In the genomic region with DNA sequence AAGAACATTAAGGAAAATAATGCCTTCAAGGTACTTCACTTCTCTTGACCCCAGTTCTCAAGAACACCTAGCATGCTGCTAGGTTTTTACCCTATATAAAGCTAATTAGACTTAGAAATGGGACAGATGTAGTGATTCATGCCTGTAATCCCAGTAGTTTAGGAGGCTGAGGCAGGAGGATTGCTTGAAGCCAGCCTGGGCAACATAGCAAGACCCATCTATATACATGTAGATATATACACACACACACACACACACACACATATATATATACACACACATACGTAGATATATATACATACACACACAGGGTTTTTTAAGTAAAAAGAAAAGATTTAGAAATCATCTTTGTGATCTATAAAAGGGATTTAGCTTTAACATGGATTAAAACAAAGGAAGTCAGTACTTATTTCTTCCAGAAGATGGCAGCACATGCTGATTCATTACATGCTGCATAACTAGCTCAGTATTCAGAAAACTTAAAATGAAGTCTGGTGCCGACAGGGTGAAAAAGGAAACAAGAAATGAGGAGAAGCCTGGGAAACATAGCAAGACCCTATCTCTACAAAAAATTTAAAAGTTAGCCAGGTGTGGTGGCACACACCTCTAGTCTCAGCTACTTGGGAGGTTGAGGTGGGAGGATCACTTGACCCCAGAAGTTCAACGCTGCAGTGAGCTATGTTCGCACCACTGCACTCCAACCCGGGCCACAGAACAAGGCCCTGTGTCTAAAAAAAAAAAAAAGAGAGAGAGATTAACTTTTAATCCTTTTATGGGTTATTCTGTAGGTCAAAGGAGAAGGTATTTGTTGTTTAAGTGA, we compare ENCODE assay signal across 8 cellular contexts. TPM values are rescaled to one million over a fixed set of nuclear protein-coding genes. Genes with fewer than 3 reads are reported as not detected.
DNase-seq lines count a peak whose midpoint lies in the region; ATAC-seq and TF ChIP-seq lines count a peak whose summit lies in the region.

No MANE protein-coding gene starts in this region.

- peaks cover 23% of the 10 kb centered on the region for H3K36me3 ChIP-seq in neutrophil

- ATAC-seq in GM18511 (IDR thresholded peaks at IDR 0.05; ENCODE audit: unreplicated experiment) = no peak

- H3K4me1 ChIP-seq in neutrophil (ENCODE audit: control insufficient read depth in 1 of 2, insufficient read depth in 1 of 2, low read depth in 1 of 2, low read length in 1 of 2) = peaks cover 3 to 4% of the 10 kb centered on the region in 2 experiments

- no peaks in the 10 kb centered on the region for H3K27me3 ChIP-seq in neutrophil

- no peak overlapping the region for H3K27ac ChIP-seq in neutrophil

- H3K9me3 ChIP-seq in neutrophil = no peaks in the 10 kb centered on the region

- 0 out of 2 replicates have a peak, but pooled peaks have one; percentile 16 for TF ChIP-seq CTCF in WI38 (IDR thresholded peaks at IDR 0.05; ENCODE audit: low read depth, low read length)
- TF ChIP-seq CTCF in fibroblast of the aortic adventitia (IDR thresholded peaks at IDR 0.05; ENCODE audit: insufficient read depth, low read length) = peak; percentile 67
- TF ChIP-seq CTCF in neutrophil (IDR thresholded peaks at IDR 0.05) = peak; percentile 73

- DNase-seq in AG08396 (ENCODE audit: low spot score) (peak; percentile 42), GDM1 (lab: John Stamatoyannopoulos, UW) (peak; percentile 2), NCI-H146 treated with DMSO at 0.1 percent for 48 hours (lab: John Stamatoyannopoulos, UW; ENCODE audit: unreplicated experiment) (peak; percentile 40), fibroblast of the aortic adventitia (ENCODE audit: low read depth) (peak; percentile 83), UCSD-AML1 (lab: John Stamatoyannopoulos, UW; ENCODE audit: unreplicated experiment) (no peak)

- H3K4me3 ChIP-seq in WI38 (ENCODE audit: low read depth, low read length) (no peak overlapping the region), fibroblast of the aortic adventitia (ENCODE audit: low read depth, low read length) (no peak overlapping the region), neutrophil (ENCODE audit: low read depth in 1 of 2, low read length in 1 of 2) (no peak overlapping the region)

RNA-seq across cellular contexts. Expression of gene RBX1, which starts 28.5 kb away (rescaled TPM):
- total RNA-seq in fibroblast of the aortic adventitia (ENCODE audit: low replicate concordance) = 12.8 and 73.1 TPM in 2 replicates

Comparison
In these comparisons a context has a peak if more than half of its experiments do, and no peak if none do; other contexts are left out.
1. CTCF ChIP-seq: peak in every context shown above with its lines; median percentile 73 in neutrophil; 67 in fibroblast of the aortic adventitia; 16 in WI38.